Comparison of ENCODE assay signal across 8 cellular contexts in the genomic region with DNA sequence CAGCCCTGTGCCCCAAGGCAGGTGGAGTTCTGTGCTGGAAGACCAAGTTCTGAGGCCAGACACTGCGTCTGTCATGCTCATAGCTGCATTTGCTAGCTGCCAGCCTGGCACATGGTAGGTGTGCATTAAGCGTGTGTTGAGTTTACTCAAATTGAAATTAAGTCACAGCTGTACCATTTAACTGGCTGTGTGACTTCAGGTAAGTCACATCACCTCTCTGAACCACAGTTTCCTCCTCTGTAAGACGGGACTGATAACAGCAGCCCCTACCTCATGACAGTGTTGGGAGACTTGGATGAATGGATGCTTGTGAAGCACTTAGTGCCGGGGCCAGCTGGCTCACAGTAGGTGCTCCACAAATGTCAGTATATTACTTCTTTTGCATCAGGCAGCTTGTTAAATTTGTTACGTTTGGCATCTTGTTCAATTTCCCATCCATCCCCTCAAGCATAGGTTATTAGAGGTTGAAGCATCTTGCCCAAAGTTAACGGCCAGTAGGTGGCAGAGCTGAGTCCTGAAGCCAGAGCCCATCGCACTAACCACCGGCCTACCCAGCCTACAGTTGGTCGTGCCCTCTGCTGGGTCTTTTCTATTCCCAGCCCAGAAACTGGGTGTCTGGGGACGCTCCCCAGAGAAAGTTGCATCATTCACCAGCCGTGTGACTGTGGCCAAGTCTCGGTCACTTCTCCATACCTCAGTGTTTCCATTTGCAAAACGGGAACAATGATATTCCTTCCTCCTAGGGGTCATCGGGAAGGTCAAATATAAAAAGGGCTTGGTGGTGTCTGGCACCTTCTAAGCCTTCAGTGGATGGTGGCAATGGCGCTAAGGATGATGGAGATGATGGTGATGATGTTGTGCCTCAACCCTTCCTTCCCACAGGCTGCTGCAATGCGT. TPM values are rescaled to one million over a fixed set of nuclear protein-coding genes. Genes with fewer than 3 reads are reported as not detected.
DNase-seq lines count a peak whose midpoint lies in the region; ATAC-seq, FAIRE-seq and TF ChIP-seq lines count a peak whose summit lies in the region.

No MANE protein-coding gene starts in this region.

- no peaks in the 10 kb centered on the region for H4K20me1 ChIP-seq in DND-41 (ENCODE audit: insufficient read depth, low read length)
- H4K20me1 ChIP-seq in Loucy (ENCODE audit: insufficient read depth, low read length, poor library complexity, severe bottlenecking): no peaks in the 10 kb centered on the region
- no peaks in the 10 kb centered on the region for H4K20me1 ChIP-seq in HepG2 (ENCODE audit: insufficient read depth, low read length)

- in situ Hi-C loops in HepG2 (cut with HindIII; ENCODE audit: extremely low pct_ligation_motif_present, low pct_unique_long_range_greater_than_20kb): loop anchor here (10.0 kb wide), 1 partner anchor 210 kb away; a partner anchor contains a TSS

- DNase-seq in DND-41 (peak; percentile 59), MCF 10A (ENCODE audit: unreplicated experiment) (peak; percentile 47), HepG2 (ENCODE audit: low spot score) (peak; percentile 14), sigmoid colon (no peak)
- DNase-seq in stimulated activated CD8-positive, alpha-beta memory T cell treated with anti-CD3 and anti-CD28 coated beads, Interleukin-4, amount 100 ng/mL, for 48 hours: peak; percentile 84

- H3K4me1 ChIP-seq in DND-41 (ENCODE audit: insufficient read depth, low read length) (no peaks in the 10 kb centered on the region), Loucy (ENCODE audit: insufficient read depth, low read length, poor library complexity, severe bottlenecking) (no peaks in the 10 kb centered on the region), HepG2 (ENCODE audit: insufficient read depth, low read length) (peaks cover 12% of the 10 kb centered on the region), sigmoid colon (no peaks in the 10 kb centered on the region)

- H3K9ac ChIP-seq in DND-41 (ENCODE audit: low read depth, low read length) (no peak overlapping the region), Loucy (ENCODE audit: low read depth, low read length, poor library complexity, severe bottlenecking) (no peak overlapping the region), HepG2 (ENCODE audit: insufficient read depth, low read depth, low read length) (no peak overlapping the region)

- H3K27ac Mint-ChIP-seq in MCF 10A (ENCODE audit: low read depth, unreplicated experiment): no peak overlapping the region

- H3K4me2 ChIP-seq in DND-41 (ENCODE audit: insufficient read depth, low read length) (no peak overlapping the region), Loucy (ENCODE audit: low read depth, low read length, poor library complexity, severe bottlenecking) (no peak overlapping the region), HepG2 (ENCODE audit: low read depth, low read length) (no peak overlapping the region)

- BruUV-seq in MCF 10A (replicated peaks; lab: Mats Ljungman, UMichigan): no TSS peak
- BruUV-seq in HepG2 (replicated peaks; lab: Mats Ljungman, UMichigan): no TSS peak

- H3K4me3 ChIP-seq in DND-41 (ENCODE audit: low read depth in 1 of 2, low read length in 2 of 2) (no peak overlapping the region), Loucy (ENCODE audit: low read length, poor library complexity, severe bottlenecking) (no peak overlapping the region), HepG2 (replicated peaks in 1 of 3; ENCODE audit: insufficient read depth in 1 of 3, low read depth in 2 of 3, low read length in 3 of 3) (no peak overlapping the region), sigmoid colon (no peak overlapping the region)

- no peaks in the 10 kb centered on the region for H3K79me2 ChIP-seq in DND-41 (ENCODE audit: insufficient read depth, low read length)
- no peaks in the 10 kb centered on the region for H3K79me2 ChIP-seq in Loucy (ENCODE audit: insufficient read depth, low read length)
- no peaks in the 10 kb centered on the region for H3K79me2 ChIP-seq in HepG2 (ENCODE audit: insufficient read depth, low read length)

- TF ChIP-seq POLR2A in HepG2 (IDR thresholded peaks at IDR 0.05; ENCODE audit: insufficient read depth in 1 of 2, low read depth in 2 of 2, low read length in 2 of 2): no peak
- no peak for TF ChIP-seq POLR2A in sigmoid colon (IDR thresholded peaks at IDR 0.05)

- no peaks in the 10 kb centered on the region for H3F3A ChIP-seq in Loucy (ENCODE audit: low read depth)

- H3K4me1 Mint-ChIP-seq in MCF 10A (ENCODE audit: insufficient read depth, unreplicated experiment): no peaks in the 10 kb centered on the region

- FAIRE-seq in HepG2 (lab: Jason Lieb, UNC): peak; percentile 37

- peak; percentile 62; the same call in 2 of the 3 replicates for ATAC-seq in DND-41 (ENCODE audit: insufficient read depth, low read depth)
- no peak for ATAC-seq in HepG2
- ATAC-seq in GM18520 (IDR thresholded peaks at IDR 0.05; ENCODE audit: unreplicated experiment): no peak

- no peaks in the 10 kb centered on the region for H3K27me3 Mint-ChIP-seq in MCF 10A (ENCODE audit: insufficient read depth, unreplicated experiment)

- H3K27me3 ChIP-seq in DND-41 (ENCODE audit: insufficient read depth, low read length, poor library complexity) (peaks cover 4% of the 10 kb centered on the region), Loucy (ENCODE audit: insufficient read depth, low read length, poor library complexity, severe bottlenecking) (no peaks in the 10 kb centered on the region), HepG2 (ENCODE audit: control insufficient read depth in 1 of 2, insufficient read depth in 2 of 2, low read length in 2 of 2) (no peaks in the 10 kb centered on the region), sigmoid colon (no peaks in the 10 kb centered on the region)

- H3K36me3 ChIP-seq in DND-41 (ENCODE audit: insufficient read depth, low read length) (no peaks in the 10 kb centered on the region), Loucy (ENCODE audit: insufficient read depth, low read length) (no peaks in the 10 kb centered on the region), HepG2 (replicated peaks in 1 of 2; ENCODE audit: control insufficient read depth in 1 of 2, insufficient read depth in 2 of 2, low read length in 2 of 2) (no peaks in the 10 kb centered on the region), sigmoid colon (no peaks in the 10 kb centered on the region)

- WGBS in HepG2 (ENCODE audit: low lambda C conversion rate): 50% methylated on average over 15 of the region's 16 CpGs
- WGBS in sigmoid colon, 2 donors: 51 to 60% methylated on average over 16 of the region's 16 CpGs

- H3K36me3 Mint-ChIP-seq in MCF 10A (ENCODE audit: insufficient read depth, unreplicated experiment): peaks cover 4% of the 10 kb centered on the region

- H3K27ac ChIP-seq in DND-41 (ENCODE audit: low read length) (no peak overlapping the region), VCaP (no peak overlapping the region), HepG2 (ENCODE audit: extremely low read length, insufficient read depth, low read length) (no peak overlapping the region), sigmoid colon (no peak overlapping the region)

- no peaks in the 10 kb centered on the region for H3K9me3 Mint-ChIP-seq in MCF 10A (ENCODE audit: unreplicated experiment)

- H2AFZ ChIP-seq in DND-41 (ENCODE audit: low read depth, low read length) (no peak overlapping the region), Loucy (ENCODE audit: low read length) (no peak overlapping the region), HepG2 (ENCODE audit: low read length) (no peak overlapping the region)

- CTCF ChIA-PET in MCF 10A (lab: Yijun Ruan, JAX) (interaction anchor here (0.5 to 1.3 kb wide), 12 partner anchors 10 to 293 kb away, joined by 3 to 8 read pairs (median 4); no protein-coding TSS in a partner anchor), HepG2 (lab: Yijun Ruan, JAX; ENCODE audit: low intra/inter-chr PET ratio, low total read pairs) (interaction anchor here (1.5 to 2.0 kb wide), 2 partner anchors 67 to 209 kb away, joined by 7 to 16 read pairs; a partner anchor contains a TSS)

- H3K4me3 Mint-ChIP-seq in MCF 10A (ENCODE audit: unreplicated experiment): no peak overlapping the region

- TF ChIP-seq CTCF in DND-41 (IDR thresholded peaks at IDR 0.05; ENCODE audit: borderline replicate concordance, extremely low read depth, low read length, poor library complexity, severe bottlenecking) (peak; percentile 75), Loucy (conservative IDR thresholded peaks at IDR 0.05; ENCODE audit: low read length) (peak; percentile 83), VCaP (conservative IDR thresholded peaks at IDR 0.05) (peak; percentile 75), MCF 10A (IDR thresholded peaks at IDR 0.05; ENCODE audit: unreplicated experiment) (peak; percentile 37), HepG2 (CRISPR knock-in tag; IDR thresholded peaks at IDR 0.05) (peak; percentile 66), sigmoid colon (IDR thresholded peaks at IDR 0.05) (peak in 1 of 4 experiments; percentile 20)

- intact Hi-C loops in MCF 10A (cut with micrococcal nuclease) (no loop called here), HepG2 (cut with micrococcal nuclease; ENCODE audit: unreplicated experiment) (loop anchor here (1.0 to 5.0 kb wide), 2 partner anchors 67 to 213 kb away; a partner anchor contains a TSS), sigmoid colon (cut with DNase I) (no loop called here)

- peak; percentile 45 for TF ChIP-seq RAD21 in HepG2 (CRISPR knock-in tag; IDR thresholded peaks at IDR 0.05)

- H3K9me3 ChIP-seq in DND-41 (ENCODE audit: insufficient read depth, low read length, severe bottlenecking) (no peaks in the 10 kb centered on the region), Loucy (ENCODE audit: insufficient read depth, low read depth, low read length) (no peaks in the 10 kb centered on the region), HepG2 (ENCODE audit: low read length) (no peaks in the 10 kb centered on the region), sigmoid colon (no peaks in the 10 kb centered on the region)

- no peaks in the 10 kb centered on the region for H3K9me2 ChIP-seq in Loucy (replicated peaks; ENCODE audit: low read depth, low read length)

- no peak for TF ChIP-seq EP300 in HepG2 (IDR thresholded peaks at IDR 0.05; ENCODE audit: low read depth in 2 of 2, low read length in 2 of 2)
- TF ChIP-seq EP300 in HepG2 (CRISPR knock-in tag; IDR thresholded peaks at IDR 0.05; ENCODE audit: borderline replicate concordance): no peak
- TF ChIP-seq EP300 in sigmoid colon (IDR thresholded peaks at IDR 0.05): no peak

- POLR2A ChIA-PET in MCF 10A (lab: Yijun Ruan, JAX) (no interaction called here), HepG2 (lab: Yijun Ruan, JAX) (no interaction called here)

RNA-seq across cellular contexts. Expression of a gene that starts 4.5 kb away (rescaled TPM):
- not detected in 2 replicates for total RNA-seq in MCF 10A (2022)
- 0.82 and 1.1 TPM in 2 replicates for total RNA-seq in HepG2 (2016; rRNA removed; fragmentation: Illumina TruSeq; extraction: Trizol)
- total RNA-seq in HepG2 (2016; cell fraction: cytosol; rRNA removed; fragmentation: Illumina TruSeq; extraction: Trizol; ENCODE audit: low read depth): 0.44 and 0.51 TPM in 2 replicates
- total RNA-seq in HepG2 (2016; cell fraction: insoluble cytoplasmic fraction; rRNA removed; fragmentation: Illumina TruSeq; extraction: Trizol): 0.97 and 2.2 TPM in 2 replicates
- 0.79 and 1.1 TPM in 2 replicates for total RNA-seq in HepG2 (2016; cell fraction: membrane; rRNA removed; fragmentation: Illumina TruSeq; extraction: Trizol)
- total RNA-seq in HepG2 (2016; cell fraction: nucleus; rRNA removed; fragmentation: Illumina TruSeq; extraction: Trizol): 1.0 and 1.2 TPM in 2 replicates
- polyA plus RNA-seq in HepG2 (2011; rRNA removed): 0.34 and 0.48 TPM in 2 replicates
- 0.64 and 0.65 TPM in 2 replicates for polyA plus RNA-seq in HepG2 (2011; cell fraction: cytosol; rRNA removed)
- 0.48 and 0.59 TPM in 2 replicates for polyA plus RNA-seq in HepG2 (2011; cell fraction: nucleus; rRNA removed)
- 0.23 and 0.43 TPM in 2 replicates for polyA plus RNA-seq in HepG2 (2012)
- 0.54 and 0.55 TPM in 2 replicates for polyA plus RNA-seq in HepG2 (2016; cell fraction: cytosol; fragmentation: Illumina TruSeq; extraction: Trizol; ENCODE audit: low read depth)
- polyA plus RNA-seq in HepG2 (2016; cell fraction: insoluble cytoplasmic fraction; fragmentation: Illumina TruSeq; extraction: Trizol; ENCODE audit: low read depth): 1.6 and 1.7 TPM in 2 replicates
- 0.45 and 0.80 TPM in 2 replicates for polyA plus RNA-seq in HepG2 (2016; cell fraction: membrane; fragmentation: Illumina TruSeq; extraction: Trizol; ENCODE audit: low read depth)
- polyA plus RNA-seq in HepG2 (2016; cell fraction: nucleus; fragmentation: Illumina TruSeq; extraction: Trizol; ENCODE audit: insufficient read depth, low read depth): 1.6 and 1.7 TPM in 2 replicates
- polyA minus RNA-seq in HepG2 (2011; rRNA and poly(A)+ RNA removed; ENCODE audit: low replicate concordance): 0.68 TPM in 1 of 2 replicates, not detected in the other
- not detected in 2 replicates for polyA minus RNA-seq in HepG2 (2011; cell fraction: cytosol; rRNA and poly(A)+ RNA removed)
- 0.52 TPM in 1 of 2 replicates, not detected in the other for polyA minus RNA-seq in HepG2 (2011; cell fraction: nucleus; rRNA and poly(A)+ RNA removed)
- total RNA-seq in sigmoid colon: not detected
- 1 to 10 TPM; 1.0 to 9.0 (median 4.2) TPM for polyA plus RNA-seq in sigmoid colon

RNA-seq across cellular contexts. Expression of a gene that starts 27.0 kb away (rescaled TPM):
- 33.4 and 41.4 TPM in 2 replicates for total RNA-seq in MCF 10A (2022)
- 4.5 and 4.8 TPM in 2 replicates for total RNA-seq in HepG2 (2016; rRNA removed; fragmentation: Illumina TruSeq; extraction: Trizol)
- total RNA-seq in HepG2 (2016; cell fraction: cytosol; rRNA removed; fragmentation: Illumina TruSeq; extraction: Trizol; ENCODE audit: low read depth): 3.0 and 3.8 TPM in 2 replicates
- 4.2 and 4.4 TPM in 2 replicates for total RNA-seq in HepG2 (2016; cell fraction: insoluble cytoplasmic fraction; rRNA removed; fragmentation: Illumina TruSeq; extraction: Trizol)
- total RNA-seq in HepG2 (2016; cell fraction: membrane; rRNA removed; fragmentation: Illumina TruSeq; extraction: Trizol): 7.9 and 8.2 TPM in 2 replicates
- 7.0 and 7.7 TPM in 2 replicates for total RNA-seq in HepG2 (2016; cell fraction: nucleus; rRNA removed; fragmentation: Illumina TruSeq; extraction: Trizol)
- polyA plus RNA-seq in HepG2 (2011; rRNA removed): 4.3 and 4.9 TPM in 2 replicates
- polyA plus RNA-seq in HepG2 (2011; cell fraction: cytosol; rRNA removed): 3.1 TPM in 2 replicates
- 5.7 and 6.9 TPM in 2 replicates for polyA plus RNA-seq in HepG2 (2011; cell fraction: nucleus; rRNA removed)
- 3.6 and 4.3 TPM in 2 replicates for polyA plus RNA-seq in HepG2 (2012)
- polyA plus RNA-seq in HepG2 (2016; cell fraction: cytosol; fragmentation: Illumina TruSeq; extraction: Trizol; ENCODE audit: low read depth): 3.1 and 3.9 TPM in 2 replicates
- 4.8 and 5.2 TPM in 2 replicates for polyA plus RNA-seq in HepG2 (2016; cell fraction: insoluble cytoplasmic fraction; fragmentation: Illumina TruSeq; extraction: Trizol; ENCODE audit: low read depth)
- polyA plus RNA-seq in HepG2 (2016; cell fraction: membrane; fragmentation: Illumina TruSeq; extraction: Trizol; ENCODE audit: low read depth): 5.0 and 6.1 TPM in 2 replicates
- 5.5 and 5.7 TPM in 2 replicates for polyA plus RNA-seq in HepG2 (2016; cell fraction: nucleus; fragmentation: Illumina TruSeq; extraction: Trizol; ENCODE audit: insufficient read depth, low read depth)
- 14.1 and 22.8 TPM in 2 replicates for polyA minus RNA-seq in HepG2 (2011; rRNA and poly(A)+ RNA removed; ENCODE audit: low replicate concordance)
- 4.2 and 5.0 TPM in 2 replicates for polyA minus RNA-seq in HepG2 (2011; cell fraction: cytosol; rRNA and poly(A)+ RNA removed)
- 8.1 and 8.6 TPM in 2 replicates for polyA minus RNA-seq in HepG2 (2011; cell fraction: nucleus; rRNA and poly(A)+ RNA removed)
- 10 to 100 TPM in 3 of 4 donors, 1 to 10 TPM in 1; 9.9 to 19.7 (median 12.6) TPM for total RNA-seq in sigmoid colon
- 10 to 100 TPM in 1 of 3 donors, 1 to 10 TPM in 2; 3.6 to 10.1 (median 5.1) TPM for polyA plus RNA-seq in sigmoid colon
